9 cellular contexts compared by ENCODE assay signal in the genomic region with DNA sequence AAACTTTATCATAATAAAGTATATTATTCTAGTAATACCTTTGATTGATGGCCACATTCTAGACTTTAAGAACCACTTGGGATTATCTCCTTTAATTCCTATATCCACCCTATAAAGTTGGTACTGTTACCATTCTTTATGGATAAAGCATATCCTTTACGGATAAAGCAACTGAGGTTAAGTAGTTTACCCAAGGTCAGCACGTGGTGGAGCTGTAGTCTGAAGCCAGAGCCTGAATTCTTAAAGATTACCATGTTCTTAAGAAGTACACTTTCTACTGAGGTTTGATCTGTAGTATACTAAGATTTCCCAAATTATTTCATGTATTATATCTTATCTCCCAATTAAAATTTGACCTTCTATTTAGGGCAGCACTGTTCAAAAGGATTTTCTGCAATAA. TPM values are rescaled to one million over a fixed set of nuclear protein-coding genes. Genes with fewer than 3 reads are reported as not detected.
DNase-seq lines count a peak whose midpoint lies in the region; ATAC-seq and TF ChIP-seq lines count a peak whose summit lies in the region.
"Had no signal": no experiment of that assay in that cellular context is flagged by ENCODE, and none has a peak within 500 bp of the region (broad histone marks: within the 10 kb centered on the region; RNA-seq: fewer than 3 reads in every experiment).

No MANE protein-coding gene starts in this region.

- H3K4me1 ChIP-seq in mammary epithelial cell (ENCODE audit: insufficient read depth, low read length) (peaks cover 19% of the 10 kb centered on the region), testis (peaks cover 18% of the 10 kb centered on the region)

- no peak overlapping the region for H3K9ac ChIP-seq in mammary epithelial cell (ENCODE audit: insufficient read depth, low read length)

- no peaks in the 10 kb centered on the region for H4K20me1 ChIP-seq in mammary epithelial cell (ENCODE audit: insufficient read depth, low read length)

- peaks cover 24% of the 10 kb centered on the region for H3K4me1 Mint-ChIP-seq in MCF 10A (ENCODE audit: insufficient read depth, unreplicated experiment)

- POLR2A ChIA-PET in MCF 10A (lab: Yijun Ruan, JAX) = interaction anchor here (0.6 to 5.2 kb wide), 7 partner anchors 23 to 824 kb away, joined by 3 to 106 read pairs (median 4); a partner anchor contains a TSS

- TF ChIP-seq CTCF in MCF 10A (IDR thresholded peaks at IDR 0.05; ENCODE audit: unreplicated experiment) (no peak), mammary epithelial cell (conservative IDR thresholded peaks at IDR 0.05 in 1 of 2, IDR thresholded peaks at IDR 0.05 in 1 of 2; ENCODE audit: extremely low read depth in 1 of 2, insufficient read depth in 1 of 2, low read depth in 1 of 2, low read length in 2 of 2) (peak in 1 of 2 donors; percentile 10), epithelial cell of esophagus (IDR thresholded peaks at IDR 0.05; ENCODE audit: insufficient read depth, low read depth, low read length, missing control alignments) (peak; percentile 20), testis (IDR thresholded peaks at IDR 0.05) (peak; percentile 18 to 34 (median 24))

- H3K9me3 ChIP-seq in mammary epithelial cell (replicated peaks; ENCODE audit: insufficient read depth, low read length) (no peaks in the 10 kb centered on the region), testis (no peaks in the 10 kb centered on the region)

- H3K27ac Mint-ChIP-seq in MCF 10A (ENCODE audit: low read depth, unreplicated experiment) = peak overlapping the region; percentile 63

- H3K27ac ChIP-seq in mammary epithelial cell (ENCODE audit: insufficient read depth, low read depth, low read length) (no peak overlapping the region), testis (peak overlapping the region in 1 of 2 donors; percentile 98)

- H3K4me2 ChIP-seq in mammary epithelial cell (ENCODE audit: insufficient read depth, low read depth, low read length) = no peak overlapping the region

- H3K79me2 ChIP-seq in mammary epithelial cell (ENCODE audit: insufficient read depth, low read length) = peaks cover 19% of the 10 kb centered on the region

- no peaks in the 10 kb centered on the region for H3K27me3 Mint-ChIP-seq in MCF 10A (ENCODE audit: insufficient read depth, unreplicated experiment)

- intact Hi-C loops in MCF 10A (cut with micrococcal nuclease) = no loop called here
- intact Hi-C loops in mammary epithelial cell (cut with micrococcal nuclease) = no loop called here
- intact Hi-C loops in testis (cut with DNase I; ENCODE audit: low total_unique reads) = no loop called here

- H2AFZ ChIP-seq in mammary epithelial cell (ENCODE audit: low read depth, low read length) = no peak overlapping the region

- H3K4me3 Mint-ChIP-seq in MCF 10A (ENCODE audit: unreplicated experiment) = no peak overlapping the region

- TF ChIP-seq POLR2A in testis (IDR thresholded peaks at IDR 0.05) = no peak

- CTCF ChIA-PET in MCF 10A (lab: Yijun Ruan, JAX) = interaction anchor here (0.6 to 14.9 kb wide), 14 partner anchors 33 to 614 kb away, joined by 3 to 270 read pairs (median 3); a partner anchor contains a TSS
- CTCF ChIA-PET in mammary epithelial cell (lab: Charles Lee; ENCODE audit: low non-redundant PET) = no interaction called here

- DNase-seq in MCF 10A (ENCODE audit: unreplicated experiment) (no peak), mammary epithelial cell (no peak), NCI-H226 (peak; percentile 38), epithelial cell of esophagus (ENCODE audit: low read depth) (peak; percentile 27), testis (peak; percentile 67), NCI-H1694 treated with DMSO at 0.1 percent for 48 hours (lab: John Stamatoyannopoulos, UW) (no peak)
- DNase-seq: activated T-cell treated with anti-CD3 and anti-CD28 coated beads, Interleukin-2, amount 50 U/mL, for 1 hour had no signal

- no peak for ATAC-seq in GM18868 (IDR thresholded peaks at IDR 0.05; ENCODE audit: unreplicated experiment)
- no peak for ATAC-seq in GM21737 (IDR thresholded peaks at IDR 0.05; ENCODE audit: unreplicated experiment)

- peaks cover 34% of the 10 kb centered on the region for H3K36me3 Mint-ChIP-seq in MCF 10A (ENCODE audit: insufficient read depth, unreplicated experiment)

- dilution Hi-C loops in mammary epithelial cell (cut with HindIII; ENCODE audit: low sequenced_read_pairs) = no loop called here

- no peak overlapping the region for H3K4me3 ChIP-seq in mammary epithelial cell (replicated peaks in 1 of 3; ENCODE audit: insufficient read depth in 1 of 3, low read depth in 2 of 3, low read length in 3 of 3)
- no peak overlapping the region for H3K4me3 ChIP-seq in epithelial cell of esophagus (ENCODE audit: low read length)
- no peak overlapping the region for H3K4me3 ChIP-seq in testis

- in situ Hi-C loops in mammary epithelial cell (cut with MboI; ENCODE audit: low sequenced_read_pairs in 2 of 2) = loop anchor here (10.0 to 25.0 kb wide), 2 partner anchors 167 to 625 kb away; a partner anchor contains a TSS

- no peaks in the 10 kb centered on the region for H3K36me3 ChIP-seq in mammary epithelial cell (ENCODE audit: insufficient read depth, low read length)
- no peaks in the 10 kb centered on the region for H3K36me3 ChIP-seq in testis (ENCODE audit: low read depth, missing control alignments)

- BruUV-seq in MCF 10A (replicated peaks; lab: Mats Ljungman, UMichigan) = no TSS peak
- BruUV-seq in mammary epithelial cell (replicated peaks; lab: Mats Ljungman, UMichigan) = no TSS peak

- no peaks in the 10 kb centered on the region for H3K9me3 Mint-ChIP-seq in MCF 10A (ENCODE audit: unreplicated experiment)

- WGBS in mammary epithelial cell (ENCODE audit: low coverage, missing lambda C conversion rate) = 37% methylated on average over 2 of the region's 2 CpGs
- 11 to 18% methylated on average over 2 of the region's 2 CpGs for WGBS in testis, 2 donors

- H3K27me3 ChIP-seq in mammary epithelial cell (ENCODE audit: insufficient read depth, low read length) (no peaks in the 10 kb centered on the region), testis (no peaks in the 10 kb centered on the region)

RNA-seq across cellular contexts. Expression of a gene that starts 3.0 kb away (rescaled TPM):
- total RNA-seq in MCF 10A (2022) (50.9 and 52.3 TPM in 2 replicates), mammary epithelial cell (10 to 100 TPM; 29.0 to 29.1 TPM), testis (10 to 100 TPM; 18.9 to 26.7 TPM)
- polyA plus RNA-seq in mammary epithelial cell (10.5 TPM), testis (ENCODE audit: insufficient read depth, low read depth, low replicate concordance) (7.5 TPM)
- polyA minus RNA-seq in mammary epithelial cell = 55.3 TPM

RNA-seq across cellular contexts. Expression of a gene that starts 38.4 kb away (rescaled TPM):
- total RNA-seq in MCF 10A (2022) (not detected in 2 replicates), mammary epithelial cell (under 1 TPM in 1 of 2 donors, not detected in 1; 0.17 TPM), testis (1 to 10 TPM; 7.3 to 8.7 TPM)
- polyA plus RNA-seq in mammary epithelial cell (not detected), testis (ENCODE audit: insufficient read depth, low read depth, low replicate concordance) (12.3 TPM)
- polyA minus RNA-seq in mammary epithelial cell = not detected

Comparison
In these comparisons a context has a peak if more than half of its experiments do, and no peak if none do; other contexts are left out.
1. DNase-seq: peak in NCI-H226 (single experiment), epithelial cell of esophagus (single experiment) and testis (single experiment); none in MCF 10A (single experiment), mammary epithelial cell (single experiment) and NCI-H1694 treated with DMSO at 0.1 percent for 48 hours (single experiment).